24 cellular contexts compared by ENCODE assay signal in genomic region chr11:126619516-126619915, GRCh38.
DNase-seq lines count a peak whose midpoint lies in the region; ATAC-seq and TF ChIP-seq lines count a peak whose summit lies in the region.
"Had no signal": no experiment of that assay in that cellular context is flagged by ENCODE, and none has a peak within 500 bp of the region (broad histone marks: within the 10 kb centered on the region; RNA-seq: fewer than 3 reads in every experiment).

No MANE protein-coding gene starts in this region.

- H3F3A ChIP-seq in GM23338 (replicated peaks; ENCODE audit: low read depth), result no peaks in the 10 kb centered on the region
- H3F3A ChIP-seq in neural progenitor cell (ENCODE audit: low read depth), result no peaks in the 10 kb centered on the region

- TF ChIP-seq POLR2A in right lobe of liver (IDR thresholded peaks at IDR 0.05), result no peak

- H3K4me1 ChIP-seq in GM23338 (ENCODE audit: insufficient read depth) (no peaks in the 10 kb centered on the region), SJCRH30 (no peaks in the 10 kb centered on the region), right lobe of liver (peaks cover 0 to 4% (median 0%) of the 10 kb centered on the region in 4 donors), neural progenitor cell (peaks cover 9% of the 10 kb centered on the region)
- H3K4me1 ChIP-seq: A549, BE2C, HAP-1 had no signal

- WGBS in right lobe of liver (ENCODE audit: insufficient coverage, low coverage, low lambda C conversion rate, missing lambda C conversion rate), result 46% methylated on average over 3 of the region's 3 CpGs

- H3K9me3 ChIP-seq in SJCRH30 (replicated peaks) (no peaks in the 10 kb centered on the region), right lobe of liver (no peaks in the 10 kb centered on the region), neural progenitor cell (ENCODE audit: low read depth) (no peaks in the 10 kb centered on the region)
- H3K9me3 ChIP-seq: A549; BE2C; BLaER1 treated with 17β-estradiol and CSF1 and Interleukin-3, amounts not matched to agents 10 nM and 100 nM; HAP-1 had no signal

- H3K4me3 ChIP-seq in GM23338 (no peak overlapping the region), SJCRH30 (no peak overlapping the region), right lobe of liver (no peak overlapping the region), neural progenitor cell (no peak overlapping the region)
- H3K4me3 ChIP-seq: A549; BLaER1 treated with 17β-estradiol and CSF1 and Interleukin-3, amounts not matched to agents 10 nM and 100 nM; GM12878; HAP-1 had no signal

- H3K27ac ChIP-seq in GM23338 (ENCODE audit: low read depth) (no peak overlapping the region), SJCRH30 (peak overlapping the region; percentile 22; the same call in 1 of the 2 replicates), right lobe of liver (no peak overlapping the region), neural progenitor cell (no peak overlapping the region)
- H3K27ac ChIP-seq: A549; BLaER1 treated with 17β-estradiol and CSF1 and Interleukin-3, amounts not matched to agents 10 nM and 100 nM had no signal

- H3K4me1 Mint-ChIP-seq in GM23338, result no peaks in the 10 kb centered on the region
- H3K4me1 Mint-ChIP-seq in neural progenitor cell, result peaks cover 13% of the 10 kb centered on the region
- H3K4me1 Mint-ChIP-seq: CD14-positive monocyte; CD8-positive, alpha-beta memory T cell had no signal

- H3K4me2 ChIP-seq in GM23338, result no peak overlapping the region
- peak overlapping the region; percentile 21 for H3K4me2 ChIP-seq in neural progenitor cell
- H3K4me2 ChIP-seq: A549; BLaER1 treated with 17β-estradiol and CSF1 and Interleukin-3, amounts not matched to agents 10 nM and 100 nM had no signal

- peaks cover 6% of the 10 kb centered on the region for H3K9me2 ChIP-seq in GM23338 (ENCODE audit: insufficient read depth)

- H3K9me3 Mint-ChIP-seq in GM23338, result no peaks in the 10 kb centered on the region
- peaks cover 2% of the 10 kb centered on the region for H3K9me3 Mint-ChIP-seq in neural progenitor cell
- H3K9me3 Mint-ChIP-seq: CD4-positive, alpha-beta T cell; HFFc6 had no signal

- ATAC-seq in GM23338 (no peak), right lobe of liver (peak; percentile 79 to 92 (median 86)), SK-N-SH treated with all-trans-retinoic acid at 6 μM for 48 hours (no peak)
- ATAC-seq: A549, GM12878 had no signal

- H3K36me3 ChIP-seq in GM23338 (ENCODE audit: insufficient read depth) (no peaks in the 10 kb centered on the region), SJCRH30 (no peaks in the 10 kb centered on the region), right lobe of liver (no peaks in the 10 kb centered on the region), neural progenitor cell (no peaks in the 10 kb centered on the region)
- H3K36me3 ChIP-seq: BE2C; BLaER1 treated with 17β-estradiol and CSF1 and Interleukin-3, amounts not matched to agents 10 nM and 100 nM; HAP-1 had no signal

- H3K27me3 ChIP-seq in GM23338 (ENCODE audit: insufficient read depth), result no peaks in the 10 kb centered on the region
- no peaks in the 10 kb centered on the region for H3K27me3 ChIP-seq in SJCRH30
- H3K27me3 ChIP-seq in right lobe of liver, result no peaks in the 10 kb centered on the region
- no peaks in the 10 kb centered on the region for H3K27me3 ChIP-seq in neural progenitor cell
- H3K27me3 ChIP-seq: BE2C; BLaER1 treated with 17β-estradiol and CSF1 and Interleukin-3, amounts not matched to agents 10 nM and 100 nM had no signal

- intact Hi-C loops in right lobe of liver (cut with DNase I), result no loop called here

- H3K27me3 Mint-ChIP-seq in GM23338 (ENCODE audit: insufficient read depth, low read depth, poor library complexity) (peaks cover 3% of the 10 kb centered on the region), neural progenitor cell (ENCODE audit: insufficient read depth, low read depth) (peaks cover 8% of the 10 kb centered on the region)

- no peak overlapping the region for H3K4me3 Mint-ChIP-seq in GM23338
- H3K4me3 Mint-ChIP-seq in neural progenitor cell, result no peak overlapping the region
- H3K4me3 Mint-ChIP-seq: CD14-positive monocyte; CD4-positive, alpha-beta T cell; CD8-positive, alpha-beta memory T cell; HFFc6 had no signal

- H3K9ac ChIP-seq in neural progenitor cell, result no peak overlapping the region
- H3K9ac ChIP-seq: BLaER1 treated with 17β-estradiol and CSF1 and Interleukin-3, amounts not matched to agents 10 nM and 100 nM had no signal

- no peaks in the 10 kb centered on the region for H3K79me2 ChIP-seq in GM23338 (replicated peaks; ENCODE audit: insufficient read depth)
- H3K79me2 ChIP-seq in neural progenitor cell (ENCODE audit: low read depth), result no peaks in the 10 kb centered on the region

- H4K20me1 ChIP-seq in GM23338 (replicated peaks; ENCODE audit: insufficient read depth) (no peaks in the 10 kb centered on the region), neural progenitor cell (ENCODE audit: low read depth) (no peaks in the 10 kb centered on the region)
- H4K20me1 ChIP-seq: BLaER1 treated with 17β-estradiol and CSF1 and Interleukin-3, amounts not matched to agents 10 nM and 100 nM had no signal

- 0 out of 2 replicates have a peak overlapping the region, but pooled peaks have one; percentile 28 for H2AFZ ChIP-seq in GM23338
- no peak overlapping the region for H2AFZ ChIP-seq in neural progenitor cell (replicated peaks)

- no peak for DNase-seq in GM23338 (ENCODE audit: low spot score)
- DNase-seq in SJCRH30, result peak in 1 of 2 experiments; percentile 21
- DNase-seq in right lobe of liver, result peak in 1 of 3 donors; percentile 58
- DNase-seq in neural progenitor cell (ENCODE audit: low spot score), result no peak
- no peak for DNase-seq in inferior parietal cortex (ENCODE audit: extremely low spot score)
- no peak for DNase-seq in NCI-H2107 (lab: John Stamatoyannopoulos, UW)
- DNase-seq: 8988T; ACHN; AML-193; BE2C; CD4-positive, alpha-beta T cell; CD8-positive, alpha-beta memory T cell; DMS 273 treated with DMSO at 0.1 percent for 48 hours; DMS79; EL; GDM1; GOT3; HFFc6 had no signal

- no peaks in the 10 kb centered on the region for H3K36me3 Mint-ChIP-seq in GM23338 (ENCODE audit: low read depth)
- no peaks in the 10 kb centered on the region for H3K36me3 Mint-ChIP-seq in neural progenitor cell
- H3K36me3 Mint-ChIP-seq: CD14-positive monocyte had no signal

- TF ChIP-seq CTCF in GM23338 (conservative IDR thresholded peaks at IDR 0.05; ENCODE audit: low read depth in 2 of 2), result no peak
- TF ChIP-seq CTCF in right lobe of liver (IDR thresholded peaks at IDR 0.05), result no peak
- TF ChIP-seq CTCF in neural progenitor cell (IDR thresholded peaks at IDR 0.05), result no peak

- no peak overlapping the region for H3K27ac Mint-ChIP-seq in GM23338
- H3K27ac Mint-ChIP-seq in neural progenitor cell, result no peak overlapping the region
- H3K27ac Mint-ChIP-seq: CD14-positive monocyte; CD4-positive, alpha-beta T cell; CD8-positive, alpha-beta memory T cell; HFFc6 had no signal

TF ChIP-seq in GM23338, 12 proteins besides CTCF, POLR2A, EP300 and RAD21 (continues in another document):
- TF ChIP-seq CREB1 (CRISPR knock-in tag; IDR thresholded peaks at IDR 0.05; ENCODE audit: low read depth) (no peak), ZNF331 (CRISPR knock-in tag; IDR thresholded peaks at IDR 0.05; ENCODE audit: low read depth) (no peak), NANOG (IDR thresholded peaks at IDR 0.05; ENCODE audit: borderline replicate concordance) (no peak), EZH2phosphoT487 (IDR thresholded peaks at IDR 0.05; ENCODE audit: unreplicated experiment) (no peak), JUNB (IDR thresholded peaks at IDR 0.05; ENCODE audit: unreplicated experiment) (no peak)

TF ChIP-seq in SK-N-SH treated with all-trans-retinoic acid at 6 μM for 48 hours, 23 proteins besides CTCF, POLR2A, EP300 and RAD21 (continues in another document):
- TF ChIP-seq OSR1 (CRISPR knock-in tag; IDR thresholded peaks at IDR 0.05) (no peak), CREB5 (CRISPR knock-in tag; IDR thresholded peaks at IDR 0.05; ENCODE audit: low read depth) (no peak), ZNF8 (CRISPR knock-in tag; IDR thresholded peaks at IDR 0.05) (no peak), RARB (CRISPR knock-in tag; IDR thresholded peaks at IDR 0.05) (no peak), ZNF565 (CRISPR knock-in tag; conservative IDR thresholded peaks at IDR 0.05; ENCODE audit: low read depth) (no peak), ZFP30 (CRISPR knock-in tag; IDR thresholded peaks at IDR 0.05) (no peak), ZFP3 (CRISPR knock-in tag; IDR thresholded peaks at IDR 0.05) (no peak), ZNF70 (CRISPR knock-in tag; IDR thresholded peaks at IDR 0.05) (no peak), BACH2 (CRISPR knock-in tag; IDR thresholded peaks at IDR 0.05; ENCODE audit: borderline replicate concordance) (no peak), SNAI2 (CRISPR knock-in tag; IDR thresholded peaks at IDR 0.05) (no peak), CSRNP3 (CRISPR knock-in tag; IDR thresholded peaks at IDR 0.05) (no peak)

Comparison
In these comparisons a context has a peak if more than half of its experiments do, and no peak if none do; other contexts are left out.
1. ATAC-seq: peak in right lobe of liver (4 of 4); none in GM23338 (single experiment) and SK-N-SH treated with all-trans-retinoic acid at 6 μM for 48 hours (single experiment).